Comparison of ENCODE assay signal across 8 cellular contexts in the genomic region with DNA sequence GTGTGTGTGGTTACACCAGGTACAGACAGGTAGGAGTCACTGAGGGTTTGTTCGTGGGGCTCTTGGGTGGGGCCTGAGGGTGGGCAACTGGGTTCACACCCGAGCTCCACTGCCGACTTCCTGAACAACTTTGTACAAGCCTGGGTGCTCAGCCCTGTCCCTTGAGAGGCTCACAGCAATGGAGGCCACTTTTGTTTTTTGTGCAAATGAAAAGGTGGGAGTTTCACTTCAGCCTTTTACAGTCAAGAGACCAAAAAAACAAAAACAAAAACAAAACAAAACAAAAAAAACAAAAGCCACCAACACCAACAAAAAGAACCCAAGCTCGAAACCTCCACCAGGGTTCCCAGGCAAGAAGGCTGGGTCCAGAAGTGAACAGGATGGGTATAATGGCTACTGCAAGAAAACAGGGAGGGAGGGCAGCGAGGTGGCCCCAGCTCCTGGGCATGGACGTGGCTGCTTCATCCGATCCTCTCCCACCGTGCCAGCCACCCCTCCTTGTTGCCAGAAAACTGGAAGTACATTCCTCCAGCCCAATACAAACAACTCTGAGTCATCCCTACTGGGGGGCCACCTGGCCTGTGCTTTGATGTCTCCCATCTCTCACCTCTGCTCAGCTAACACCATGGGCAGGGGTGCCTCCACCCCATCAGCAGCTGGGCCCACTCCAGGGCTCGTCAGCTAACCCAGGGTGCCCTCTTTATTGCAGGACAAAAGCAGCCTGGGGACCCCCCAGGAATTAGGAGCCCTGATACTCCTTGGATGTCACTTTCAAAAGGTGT. TPM values are rescaled to one million over a fixed set of nuclear protein-coding genes. Genes with fewer than 3 reads are reported as not detected.
A peak's percentile ranks its signal among the peaks of the same experiment; 100 is the strongest.
DNase-seq lines count a peak whose midpoint lies in the region; ATAC-seq and TF ChIP-seq lines count a peak whose summit lies in the region.

No MANE protein-coding gene starts in this region.

- no peak for TF ChIP-seq EP300 in upper lobe of left lung (IDR thresholded peaks at IDR 0.05)

- DNase-seq in heart right ventricle (no peak), Right ventricle myocardium inferior (ENCODE audit: missing footprints) (no peak), lower lobe of right lung (no peak), upper lobe of left lung (no peak), occipital lobe (lab: John Stamatoyannopoulos, UW) (no peak)
- DNase-seq in activated naive CD8-positive, alpha-beta T cell treated with anti-CD3 and anti-CD28 coated beads, Interleukin-2, amount 10 ng/mL, durations not matched to agents 7 days and 5 days, result no peak

- no peaks in the 10 kb centered on the region for H3K27me3 Mint-ChIP-seq in activated naive CD8-positive, alpha-beta T cell treated with anti-CD3 and anti-CD28 coated beads, Interleukin-2, amount 10 ng/mL, durations not matched to agents 7 days and 5 days

- H3K27me3 ChIP-seq in heart right ventricle, result no peaks in the 10 kb centered on the region
- no peaks in the 10 kb centered on the region for H3K27me3 ChIP-seq in lower lobe of right lung (ENCODE audit: low read depth)
- no peaks in the 10 kb centered on the region for H3K27me3 ChIP-seq in upper lobe of left lung

- H3K36me3 Mint-ChIP-seq in activated naive CD8-positive, alpha-beta T cell treated with anti-CD3 and anti-CD28 coated beads, Interleukin-2, amount 10 ng/mL, durations not matched to agents 7 days and 5 days, result no peaks in the 10 kb centered on the region

- TF ChIP-seq CTCF in heart right ventricle (IDR thresholded peaks at IDR 0.05) (no peak), lower lobe of right lung (IDR thresholded peaks at IDR 0.05) (no peak), upper lobe of left lung (IDR thresholded peaks at IDR 0.05) (no peak)

- intact Hi-C loops in heart right ventricle (cut with DNase I), result loop anchor here in 1 of 10 donors (2.0 kb wide), 1 partner anchor 14 kb away; no protein-coding TSS in a partner anchor
- intact Hi-C loops in Right ventricle myocardium inferior (cut with DNase I), result no loop called here
- intact Hi-C loops in lower lobe of right lung (cut with DNase I), result no loop called here

- peaks cover 35% of the 10 kb centered on the region for H3K4me1 Mint-ChIP-seq in activated naive CD8-positive, alpha-beta T cell treated with anti-CD3 and anti-CD28 coated beads, Interleukin-2, amount 10 ng/mL, durations not matched to agents 7 days and 5 days

- H3K4me3 ChIP-seq in heart right ventricle (peak overlapping the region in 7 of 10 donors; percentile 62 to 85 (median 77)), lower lobe of right lung (peak overlapping the region; percentile 81), upper lobe of left lung (peak overlapping the region in 3 of 4 donors; percentile 74 to 82 (median 75))

- no peaks in the 10 kb centered on the region for H3K9me3 Mint-ChIP-seq in activated naive CD8-positive, alpha-beta T cell treated with anti-CD3 and anti-CD28 coated beads, Interleukin-2, amount 10 ng/mL, durations not matched to agents 7 days and 5 days

- TF ChIP-seq POLR2A in upper lobe of left lung (IDR thresholded peaks at IDR 0.05), result peak in 1 of 4 donors; percentile 14

- ATAC-seq in heart right ventricle, result no peak
- ATAC-seq in Right ventricle myocardium inferior, result no peak
- ATAC-seq in activated naive CD8-positive, alpha-beta T cell treated with anti-CD3 and anti-CD28 coated beads, Interleukin-2, amount 10 ng/mL, durations not matched to agents 7 days and 5 days (ENCODE audit: low read depth), result no peak
- no peak for ATAC-seq in lower lobe of right lung
- ATAC-seq in upper lobe of left lung (ENCODE audit: low FRiP score in 2 of 2), result no peak
- no peak for ATAC-seq in HG02840 (IDR thresholded peaks at IDR 0.05; ENCODE audit: low FRiP score, unreplicated experiment)
- ATAC-seq in GM19455 (IDR thresholded peaks at IDR 0.05; ENCODE audit: unreplicated experiment), result no peak

- H3K9me3 ChIP-seq in heart right ventricle (no peaks in the 10 kb centered on the region), lower lobe of right lung (no peaks in the 10 kb centered on the region), upper lobe of left lung (no peaks in the 10 kb centered on the region)

- H3K27ac ChIP-seq in heart right ventricle (peak overlapping the region; percentile 6 to 97 (median 94)), lower lobe of right lung (peak overlapping the region; percentile 90), upper lobe of left lung (peak overlapping the region; percentile 91 to 95 (median 94))

- peak overlapping the region; percentile 71 for H3K27ac Mint-ChIP-seq in activated naive CD8-positive, alpha-beta T cell treated with anti-CD3 and anti-CD28 coated beads, Interleukin-2, amount 10 ng/mL, durations not matched to agents 7 days and 5 days

- H3K36me3 ChIP-seq in heart right ventricle, result no peaks in the 10 kb centered on the region
- H3K36me3 ChIP-seq in lower lobe of right lung, result no peaks in the 10 kb centered on the region
- H3K36me3 ChIP-seq in upper lobe of left lung, result no peaks in the 10 kb centered on the region

- H3K4me1 ChIP-seq in heart right ventricle, result peaks cover 20 to 79% (median 51%) of the 10 kb centered on the region in 9 donors
- H3K4me1 ChIP-seq in lower lobe of right lung, result peaks cover 66% of the 10 kb centered on the region
- H3K4me1 ChIP-seq in upper lobe of left lung, result peaks cover 51 to 70% (median 63%) of the 10 kb centered on the region in 4 donors

- H3K4me3 Mint-ChIP-seq in activated naive CD8-positive, alpha-beta T cell treated with anti-CD3 and anti-CD28 coated beads, Interleukin-2, amount 10 ng/mL, durations not matched to agents 7 days and 5 days, result peak overlapping the region; percentile 60

- POLR2A ChIA-PET in activated naive CD8-positive, alpha-beta T cell treated with anti-CD3 and anti-CD28 coated beads, Interleukin-2, amount 10 ng/mL, durations not matched to agents 7 days and 5 days (lab: Charles Lee), result interaction anchor here (1.2 to 2.3 kb wide), 4 partner anchors 8 to 40 kb away, joined by 3 to 11 read pairs (median 6); no protein-coding TSS in a partner anchor

- WGBS in heart right ventricle, 2 donors, result 65 to 73% methylated on average over 9 of the region's 9 CpGs
- WGBS in upper lobe of left lung, 2 donors, result 56 to 59% methylated on average over 9 of the region's 9 CpGs

RNA-seq across cellular contexts. Expression of a gene that starts 2.1 kb away (rescaled TPM):
- total RNA-seq in heart right ventricle (10 to 100 TPM in 4 of 10 donors, 1 to 10 TPM in 6; 6.5 to 33.1 (median 7.7) TPM), Right ventricle myocardium inferior (17.9 TPM), lower lobe of right lung (47.8 TPM), upper lobe of left lung (100 to 1,000 TPM in 2 of 6 donors, 10 to 100 TPM in 4; 34.3 to 137 (median 47.6) TPM), occipital lobe (2.2 TPM)
- polyA plus RNA-seq in heart right ventricle, result 10 to 100 TPM; 13.5 to 27.0 TPM
- 10 to 100 TPM; 65.1 to 67.2 TPM for total RNA-seq in activated naive CD8-positive, alpha-beta T cell treated with anti-CD3 and anti-CD28 coated beads, Interleukin-2, amount 10 ng/mL, durations not matched to agents 7 days and 5 days

RNA-seq across cellular contexts. Expression of a gene that starts 31.7 kb away (rescaled TPM):
- total RNA-seq in heart right ventricle (under 1 TPM in 1 of 10 donors, not detected in 9; 0.98 TPM), Right ventricle myocardium inferior (not detected), lower lobe of right lung (not detected), upper lobe of left lung (not detected), occipital lobe (not detected)
- under 1 TPM in 1 of 2 donors, not detected in 1; 0.73 TPM for polyA plus RNA-seq in heart right ventricle
- not detected for total RNA-seq in activated naive CD8-positive, alpha-beta T cell treated with anti-CD3 and anti-CD28 coated beads, Interleukin-2, amount 10 ng/mL, durations not matched to agents 7 days and 5 days

RNA-seq across cellular contexts. Expression of a gene that starts 38.4 kb away (rescaled TPM):
- 10 to 100 TPM in 9 of 10 donors, 1 to 10 TPM in 1; 9.3 to 50.5 (median 17.9) TPM for total RNA-seq in heart right ventricle
- 10 to 100 TPM; 36.0 to 57.7 TPM for polyA plus RNA-seq in heart right ventricle
- total RNA-seq in Right ventricle myocardium inferior, result 38.2 TPM
- under 1 TPM in 1 of 2 experiments, not detected in 1; 0.37 TPM for total RNA-seq in activated naive CD8-positive, alpha-beta T cell treated with anti-CD3 and anti-CD28 coated beads, Interleukin-2, amount 10 ng/mL, durations not matched to agents 7 days and 5 days
- 30.2 TPM for total RNA-seq in lower lobe of right lung
- total RNA-seq in upper lobe of left lung, result 10 to 100 TPM in 5 of 6 donors, 1 to 10 TPM in 1; 6.4 to 33.9 (median 16.6) TPM
- 1.2 TPM for total RNA-seq in occipital lobe

RNA-seq across cellular contexts. Expression of a gene that starts 40.8 kb away (rescaled TPM):
- 1 to 10 TPM; 1.5 to 5.4 (median 2.4) TPM for total RNA-seq in heart right ventricle
- 10 to 100 TPM in 1 of 2 donors, 1 to 10 TPM in 1; 3.7 to 17.3 TPM for polyA plus RNA-seq in heart right ventricle
- 3.4 TPM for total RNA-seq in Right ventricle myocardium inferior
- 1 to 10 TPM in 1 of 2 experiments, under 1 TPM in 1; 0.78 to 1.1 TPM for total RNA-seq in activated naive CD8-positive, alpha-beta T cell treated with anti-CD3 and anti-CD28 coated beads, Interleukin-2, amount 10 ng/mL, durations not matched to agents 7 days and 5 days
- total RNA-seq in lower lobe of right lung, result 8.2 TPM
- 10 to 100 TPM in 1 of 6 donors, 1 to 10 TPM in 4, not detected in 1; 3.0 to 13.9 (median 7.2) TPM for total RNA-seq in upper lobe of left lung
- total RNA-seq in occipital lobe, result 1.9 TPM

RNA-seq across cellular contexts. Expression of a gene that starts 46.1 kb away (rescaled TPM):
- total RNA-seq in heart right ventricle (10 to 100 TPM; 31.0 to 39.0 (median 36.9) TPM), Right ventricle myocardium inferior (35.4 TPM), lower lobe of right lung (18.2 TPM), upper lobe of left lung (10 to 100 TPM; 20.5 to 55.5 (median 27.7) TPM), occipital lobe (30.3 TPM)
- 10 to 100 TPM in 1 of 2 donors, 1 to 10 TPM in 1; 9.1 to 22.5 TPM for polyA plus RNA-seq in heart right ventricle
- 10 to 100 TPM; 31.3 to 31.4 TPM for total RNA-seq in activated naive CD8-positive, alpha-beta T cell treated with anti-CD3 and anti-CD28 coated beads, Interleukin-2, amount 10 ng/mL, durations not matched to agents 7 days and 5 days
